Comparison of ENCODE assay signal across 1 cellular context in the genomic region with DNA sequence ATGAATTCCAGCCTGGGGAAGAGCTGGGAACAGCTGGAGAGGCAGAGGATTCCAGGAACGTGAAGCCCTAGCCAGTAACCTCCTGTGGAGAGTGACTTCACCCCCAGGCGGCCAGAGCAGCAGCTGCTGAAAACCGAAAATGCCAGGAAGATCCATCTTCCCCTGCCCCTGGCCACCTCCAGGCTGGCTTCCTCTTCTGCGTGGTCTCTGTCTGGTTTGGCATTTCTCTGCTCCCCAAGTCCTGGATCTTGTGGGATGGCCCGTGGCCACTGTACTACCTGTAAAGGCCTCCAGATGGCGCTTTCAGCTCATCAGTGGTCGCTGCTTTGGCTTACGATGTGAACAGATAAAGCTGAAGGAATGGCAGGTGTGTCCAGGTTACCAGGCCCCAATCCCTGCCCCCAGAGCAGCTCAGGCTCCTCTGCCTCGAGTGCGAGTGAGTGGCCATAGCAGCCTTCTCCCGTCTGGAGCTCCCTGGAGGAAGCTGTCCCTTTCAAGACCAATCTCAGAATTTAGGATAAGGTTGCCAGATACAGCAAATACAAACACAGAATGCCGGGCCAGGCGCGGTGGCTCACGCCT.
TF ChIP-seq lines count a peak whose summit lies in the region.

No MANE protein-coding gene starts in this region.

TF ChIP-seq in K562, 482 proteins besides CTCF, POLR2A, EP300 and RAD21 (continued from another document and continues in another):
- TF ChIP-seq, protein P1, sequence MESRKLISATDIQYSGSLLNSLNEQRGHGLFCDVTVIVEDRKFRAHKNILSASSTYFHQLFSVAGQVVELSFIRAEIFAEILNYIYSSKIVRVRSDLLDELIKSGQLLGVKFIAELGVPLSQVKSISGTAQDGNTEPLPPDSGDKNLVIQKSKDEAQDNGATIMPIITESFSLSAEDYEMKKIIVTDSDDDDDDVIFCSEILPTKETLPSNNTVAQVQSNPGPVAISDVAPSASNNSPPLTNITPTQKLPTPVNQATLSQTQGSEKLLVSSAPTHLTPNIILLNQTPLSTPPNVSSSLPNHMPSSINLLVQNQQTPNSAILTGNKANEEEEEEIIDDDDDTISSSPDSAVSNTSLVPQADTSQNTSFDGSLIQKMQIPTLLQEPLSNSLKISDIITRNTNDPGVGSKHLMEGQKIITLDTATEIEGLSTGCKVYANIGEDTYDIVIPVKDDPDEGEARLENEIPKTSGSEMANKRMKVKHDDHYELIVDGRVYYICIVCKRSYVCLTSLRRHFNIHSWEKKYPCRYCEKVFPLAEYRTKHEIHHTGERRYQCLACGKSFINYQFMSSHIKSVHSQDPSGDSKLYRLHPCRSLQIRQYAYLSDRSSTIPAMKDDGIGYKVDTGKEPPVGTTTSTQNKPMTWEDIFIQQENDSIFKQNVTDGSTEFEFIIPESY (CRISPR knock-in tag; IDR thresholded peaks at IDR 0.05), result peak; percentile 72
- TF ChIP-seq, protein P2, sequence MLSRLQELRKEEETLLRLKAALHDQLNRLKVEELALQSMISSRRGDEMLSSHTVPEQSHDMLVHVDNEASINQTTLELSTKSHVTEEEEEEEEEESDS (CRISPR knock-in tag; IDR thresholded peaks at IDR 0.05), result no peak
- no peak for TF ChIP-seq MBD2 (IDR thresholded peaks at IDR 0.05; ENCODE audit: borderline replicate concordance, low read depth)
- TF ChIP-seq TBL1XR1 (IDR thresholded peaks at IDR 0.05; ENCODE audit: low read length in 2 of 2), result 0 out of 4 replicates have a peak, but pooled peaks of 1 of the 2 experiments have one; percentile 32
- TF ChIP-seq, protein P3, sequence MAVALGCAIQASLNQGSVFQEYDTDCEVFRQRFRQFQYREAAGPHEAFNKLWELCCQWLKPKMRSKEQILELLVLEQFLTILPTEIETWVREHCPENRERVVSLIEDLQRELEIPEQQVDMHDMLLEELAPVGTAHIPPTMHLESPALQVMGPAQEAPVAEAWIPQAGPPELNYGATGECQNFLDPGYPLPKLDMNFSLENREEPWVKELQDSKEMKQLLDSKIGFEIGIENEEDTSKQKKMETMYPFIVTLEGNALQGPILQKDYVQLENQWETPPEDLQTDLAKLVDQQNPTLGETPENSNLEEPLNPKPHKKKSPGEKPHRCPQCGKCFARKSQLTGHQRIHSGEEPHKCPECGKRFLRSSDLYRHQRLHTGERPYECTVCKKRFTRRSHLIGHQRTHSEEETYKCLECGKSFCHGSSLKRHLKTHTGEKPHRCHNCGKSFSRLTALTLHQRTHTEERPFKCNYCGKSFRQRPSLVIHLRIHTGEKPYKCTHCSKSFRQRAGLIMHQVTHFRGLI (CRISPR knock-in tag; IDR thresholded peaks at IDR 0.05), result no peak
- no peak for TF ChIP-seq RFX7 (CRISPR knock-in tag; IDR thresholded peaks at IDR 0.05)
- TF ChIP-seq RBM39 (optimal IDR thresholded peaks at IDR 0.05; ENCODE audit: low read depth, low read length), result no peak
- no peak for TF ChIP-seq THRAP3 (IDR thresholded peaks at IDR 0.05; ENCODE audit: borderline replicate concordance)
- TF ChIP-seq CEBPB (tag; IDR thresholded peaks at IDR 0.05), result no peak
- peak; percentile 53 for TF ChIP-seq JUND (IDR thresholded peaks at IDR 0.05; ENCODE audit: borderline replicate concordance, low read depth, low read length)
- peak; percentile 32; the same call in 1 of the 3 replicates for TF ChIP-seq JUND (tag; IDR thresholded peaks at IDR 0.05; ENCODE audit: borderline replicate concordance, low read depth, low read length)
- TF ChIP-seq SOX6 (IDR thresholded peaks at IDR 0.05), result peak; percentile 68
- TF ChIP-seq, protein P4, sequence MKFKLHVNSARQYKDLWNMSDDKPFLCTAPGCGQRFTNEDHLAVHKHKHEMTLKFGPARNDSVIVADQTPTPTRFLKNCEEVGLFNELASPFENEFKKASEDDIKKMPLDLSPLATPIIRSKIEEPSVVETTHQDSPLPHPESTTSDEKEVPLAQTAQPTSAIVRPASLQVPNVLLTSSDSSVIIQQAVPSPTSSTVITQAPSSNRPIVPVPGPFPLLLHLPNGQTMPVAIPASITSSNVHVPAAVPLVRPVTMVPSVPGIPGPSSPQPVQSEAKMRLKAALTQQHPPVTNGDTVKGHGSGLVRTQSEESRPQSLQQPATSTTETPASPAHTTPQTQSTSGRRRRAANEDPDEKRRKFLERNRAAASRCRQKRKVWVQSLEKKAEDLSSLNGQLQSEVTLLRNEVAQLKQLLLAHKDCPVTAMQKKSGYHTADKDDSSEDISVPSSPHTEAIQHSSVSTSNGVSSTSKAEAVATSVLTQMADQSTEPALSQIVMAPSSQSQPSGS (CRISPR knock-in tag; IDR thresholded peaks at IDR 0.05), result no peak
- no peak for TF ChIP-seq LEF1 (IDR thresholded peaks at IDR 0.05)
- TF ChIP-seq, protein P5, sequence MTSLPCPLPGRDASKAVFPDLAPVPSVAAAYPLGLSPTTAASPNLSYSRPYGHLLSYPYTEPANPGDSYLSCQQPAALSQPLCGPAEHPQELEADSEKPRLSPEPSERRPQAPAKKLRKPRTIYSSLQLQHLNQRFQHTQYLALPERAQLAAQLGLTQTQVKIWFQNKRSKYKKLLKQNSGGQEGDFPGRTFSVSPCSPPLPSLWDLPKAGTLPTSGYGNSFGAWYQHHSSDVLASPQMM (CRISPR knock-in tag; IDR thresholded peaks at IDR 0.05), result no peak
- TF ChIP-seq, protein P6, sequence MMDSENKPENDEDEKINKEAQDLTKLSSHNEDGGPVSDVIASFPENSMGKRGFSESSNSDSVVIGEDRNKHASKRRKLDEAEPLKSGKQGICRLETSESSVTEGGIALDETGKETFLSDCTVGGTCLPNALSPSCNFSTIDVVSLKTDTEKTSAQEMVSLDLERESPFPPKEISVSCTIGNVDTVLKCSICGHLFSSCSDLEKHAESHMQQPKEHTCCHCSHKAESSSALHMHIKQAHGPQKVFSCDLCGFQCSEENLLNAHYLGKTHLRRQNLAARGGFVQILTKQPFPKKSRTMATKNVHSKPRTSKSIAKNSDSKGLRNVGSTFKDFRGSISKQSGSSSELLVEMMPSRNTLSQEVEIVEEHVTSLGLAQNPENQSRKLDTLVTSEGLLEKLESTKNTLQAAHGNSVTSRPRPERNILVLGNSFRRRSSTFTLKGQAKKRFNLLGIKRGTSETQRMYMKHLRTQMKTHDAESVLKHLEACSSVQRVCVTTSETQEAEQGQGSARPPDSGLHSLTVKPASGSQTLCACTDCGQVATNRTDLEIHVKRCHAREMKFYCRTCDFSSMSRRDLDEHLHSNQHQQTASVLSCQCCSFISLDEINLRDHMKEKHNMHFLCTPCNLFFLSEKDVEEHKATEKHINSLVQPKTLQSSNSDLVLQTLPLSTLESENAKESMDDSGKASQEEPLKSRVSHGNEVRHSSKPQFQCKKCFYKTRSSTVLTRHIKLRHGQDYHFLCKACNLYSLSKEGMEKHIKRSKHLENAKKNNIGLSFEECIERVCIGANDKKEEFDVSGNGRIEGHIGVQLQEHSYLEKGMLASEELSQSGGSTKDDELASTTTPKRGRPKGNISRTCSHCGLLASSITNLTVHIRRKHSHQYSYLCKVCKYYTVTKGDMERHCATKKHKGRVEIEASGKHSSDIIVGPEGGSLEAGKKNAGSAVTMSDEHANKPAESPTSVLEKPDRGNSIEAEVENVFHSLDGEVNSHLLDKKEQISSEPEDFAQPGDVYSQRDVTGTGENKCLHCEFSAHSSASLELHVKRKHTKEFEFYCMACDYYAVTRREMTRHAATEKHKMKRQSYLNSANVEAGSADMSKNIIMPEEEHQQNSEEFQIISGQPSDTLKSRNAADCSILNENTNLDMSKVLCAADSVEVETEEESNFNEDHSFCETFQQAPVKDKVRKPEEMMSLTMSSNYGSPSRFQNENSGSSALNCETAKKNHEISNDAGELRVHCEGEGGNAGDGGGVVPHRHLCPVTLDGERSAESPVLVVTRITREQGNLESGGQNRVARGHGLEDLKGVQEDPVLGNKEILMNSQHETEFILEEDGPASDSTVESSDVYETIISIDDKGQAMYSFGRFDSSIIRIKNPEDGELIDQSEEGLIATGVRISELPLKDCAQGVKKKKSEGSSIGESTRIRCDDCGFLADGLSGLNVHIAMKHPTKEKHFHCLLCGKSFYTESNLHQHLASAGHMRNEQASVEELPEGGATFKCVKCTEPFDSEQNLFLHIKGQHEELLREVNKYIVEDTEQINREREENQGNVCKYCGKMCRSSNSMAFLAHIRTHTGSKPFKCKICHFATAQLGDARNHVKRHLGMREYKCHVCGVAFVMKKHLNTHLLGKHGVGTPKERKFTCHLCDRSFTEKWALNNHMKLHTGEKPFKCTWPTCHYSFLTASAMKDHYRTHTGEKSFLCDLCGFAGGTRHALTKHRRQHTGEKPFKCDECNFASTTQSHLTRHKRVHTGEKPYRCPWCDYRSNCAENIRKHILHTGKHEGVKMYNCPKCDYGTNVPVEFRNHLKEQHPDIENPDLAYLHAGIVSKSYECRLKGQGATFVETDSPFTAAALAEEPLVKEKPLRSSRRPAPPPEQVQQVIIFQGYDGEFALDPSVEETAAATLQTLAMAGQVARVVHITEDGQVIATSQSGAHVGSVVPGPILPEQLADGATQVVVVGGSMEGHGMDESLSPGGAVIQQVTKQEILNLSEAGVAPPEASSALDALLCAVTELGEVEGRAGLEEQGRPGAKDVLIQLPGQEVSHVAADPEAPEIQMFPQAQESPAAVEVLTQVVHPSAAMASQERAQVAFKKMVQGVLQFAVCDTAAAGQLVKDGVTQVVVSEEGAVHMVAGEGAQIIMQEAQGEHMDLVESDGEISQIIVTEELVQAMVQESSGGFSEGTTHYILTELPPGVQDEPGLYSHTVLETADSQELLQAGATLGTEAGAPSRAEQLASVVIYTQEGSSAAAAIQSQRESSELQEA (IDR thresholded peaks at IDR 0.05; ENCODE audit: low read depth), result no peak
- TF ChIP-seq, protein P7, sequence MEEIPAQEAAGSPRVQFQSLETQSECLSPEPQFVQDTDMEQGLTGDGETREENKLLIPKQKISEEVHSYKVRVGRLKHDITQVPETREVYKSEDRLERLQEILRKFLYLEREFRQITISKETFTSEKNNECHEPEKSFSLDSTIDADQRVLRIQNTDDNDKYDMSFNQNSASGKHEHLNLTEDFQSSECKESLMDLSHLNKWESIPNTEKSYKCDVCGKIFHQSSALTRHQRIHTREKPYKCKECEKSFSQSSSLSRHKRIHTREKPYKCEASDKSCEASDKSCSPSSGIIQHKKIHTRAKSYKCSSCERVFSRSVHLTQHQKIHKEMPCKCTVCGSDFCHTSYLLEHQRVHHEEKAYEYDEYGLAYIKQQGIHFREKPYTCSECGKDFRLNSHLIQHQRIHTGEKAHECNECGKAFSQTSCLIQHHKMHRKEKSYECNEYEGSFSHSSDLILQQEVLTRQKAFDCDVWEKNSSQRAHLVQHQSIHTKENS (CRISPR knock-in tag; IDR thresholded peaks at IDR 0.05), result no peak
- no peak for TF ChIP-seq ZNF57 (CRISPR knock-in tag; IDR thresholded peaks at IDR 0.05)
- TF ChIP-seq MXI1 (IDR thresholded peaks at IDR 0.05; ENCODE audit: low read depth, low read length), result no peak
- TF ChIP-seq, protein P8, sequence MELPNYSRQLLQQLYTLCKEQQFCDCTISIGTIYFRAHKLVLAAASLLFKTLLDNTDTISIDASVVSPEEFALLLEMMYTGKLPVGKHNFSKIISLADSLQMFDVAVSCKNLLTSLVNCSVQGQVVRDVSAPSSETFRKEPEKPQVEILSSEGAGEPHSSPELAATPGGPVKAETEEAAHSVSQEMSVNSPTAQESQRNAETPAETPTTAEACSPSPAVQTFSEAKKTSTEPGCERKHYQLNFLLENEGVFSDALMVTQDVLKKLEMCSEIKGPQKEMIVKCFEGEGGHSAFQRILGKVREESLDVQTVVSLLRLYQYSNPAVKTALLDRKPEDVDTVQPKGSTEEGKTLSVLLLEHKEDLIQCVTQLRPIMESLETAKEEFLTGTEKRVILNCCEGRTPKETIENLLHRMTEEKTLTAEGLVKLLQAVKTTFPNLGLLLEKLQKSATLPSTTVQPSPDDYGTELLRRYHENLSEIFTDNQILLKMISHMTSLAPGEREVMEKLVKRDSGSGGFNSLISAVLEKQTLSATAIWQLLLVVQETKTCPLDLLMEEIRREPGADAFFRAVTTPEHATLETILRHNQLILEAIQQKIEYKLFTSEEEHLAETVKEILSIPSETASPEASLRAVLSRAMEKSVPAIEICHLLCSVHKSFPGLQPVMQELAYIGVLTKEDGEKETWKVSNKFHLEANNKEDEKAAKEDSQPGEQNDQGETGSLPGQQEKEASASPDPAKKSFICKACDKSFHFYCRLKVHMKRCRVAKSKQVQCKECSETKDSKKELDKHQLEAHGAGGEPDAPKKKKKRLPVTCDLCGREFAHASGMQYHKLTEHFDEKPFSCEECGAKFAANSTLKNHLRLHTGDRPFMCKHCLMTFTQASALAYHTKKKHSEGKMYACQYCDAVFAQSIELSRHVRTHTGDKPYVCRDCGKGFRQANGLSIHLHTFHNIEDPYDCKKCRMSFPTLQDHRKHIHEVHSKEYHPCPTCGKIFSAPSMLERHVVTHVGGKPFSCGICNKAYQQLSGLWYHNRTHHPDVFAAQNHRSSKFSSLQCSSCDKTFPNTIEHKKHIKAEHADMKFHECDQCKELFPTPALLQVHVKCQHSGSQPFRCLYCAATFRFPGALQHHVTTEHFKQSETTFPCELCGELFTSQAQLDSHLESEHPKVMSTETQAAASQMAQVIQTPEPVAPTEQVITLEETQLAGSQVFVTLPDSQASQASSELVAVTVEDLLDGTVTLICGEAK (IDR thresholded peaks at IDR 0.05), result no peak
- TF ChIP-seq, protein P8 (CRISPR knock-in tag; IDR thresholded peaks at IDR 0.05), result no peak
- TF ChIP-seq MYBL2 (IDR thresholded peaks at IDR 0.05; ENCODE audit: low read depth), result no peak
- TF ChIP-seq MYBL2 (CRISPR knock-in tag; IDR thresholded peaks at IDR 0.05; ENCODE audit: borderline replicate concordance), result no peak
- no peak for TF ChIP-seq GATAD2B (IDR thresholded peaks at IDR 0.05; ENCODE audit: borderline replicate concordance)
